Comparison of ENCODE assay signal across 8 cellular contexts in the genomic region with DNA sequence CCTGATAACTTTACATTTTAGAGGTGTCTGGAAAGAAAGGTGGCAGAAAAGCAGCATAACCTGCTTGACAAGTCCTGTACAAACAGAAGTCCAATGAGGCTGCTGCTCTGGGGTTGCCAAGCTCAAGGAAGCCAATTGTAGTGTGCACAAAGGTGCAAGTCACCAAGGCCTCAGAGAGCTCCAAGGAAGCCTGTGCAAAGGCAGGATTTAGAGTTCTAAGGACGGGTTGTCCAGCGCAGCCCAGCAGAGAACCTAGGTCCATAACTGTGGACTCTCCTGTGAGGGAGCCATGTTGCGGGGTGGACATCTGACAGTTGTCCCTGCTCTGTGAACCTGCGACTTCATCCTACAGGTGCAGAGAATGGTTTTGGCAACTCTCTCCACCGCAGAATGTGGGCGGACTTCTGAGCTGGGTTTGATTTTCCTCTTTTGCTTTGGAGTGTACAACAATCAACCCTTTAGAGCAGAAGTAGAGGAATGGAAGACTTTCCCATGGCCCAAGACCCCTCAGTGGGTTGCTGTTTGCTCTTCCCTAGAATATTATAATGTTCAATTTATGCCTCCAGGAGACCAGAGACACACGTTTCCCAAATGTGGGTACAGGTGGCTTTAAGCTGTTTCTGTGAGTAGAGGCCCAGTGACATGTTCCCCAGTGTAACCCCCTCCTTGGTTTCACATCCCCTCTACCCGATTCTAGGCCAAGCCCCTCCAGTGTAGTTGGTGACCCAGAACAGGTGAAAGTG.
DNase-seq lines count a peak whose midpoint lies in the region; ATAC-seq lines count a peak whose summit lies in the region.

No MANE protein-coding gene starts in this region.

- H3K36me3 ChIP-seq in SJSA1 (no peaks in the 10 kb centered on the region), mucosa of rectum (ENCODE audit: control insufficient read depth in 2 of 2, insufficient read depth in 2 of 2, low read length in 2 of 2) (no peaks in the 10 kb centered on the region)

- H3K27me3 ChIP-seq in SJSA1 (replicated peaks) (no peaks in the 10 kb centered on the region), mucosa of rectum (ENCODE audit: control insufficient read depth in 2 of 2, insufficient read depth in 2 of 2, low read length in 2 of 2) (no peaks in the 10 kb centered on the region)

- H3K27ac ChIP-seq in SJSA1 (peak overlapping the region; percentile 62), mucosa of rectum (ENCODE audit: low read depth in 2 of 2, low read length in 2 of 2) (peak overlapping the region; percentile 86 to 90)

- peak; percentile 39 for ATAC-seq in HG02588 (IDR thresholded peaks at IDR 0.05; ENCODE audit: unreplicated experiment)

- peak overlapping the region; percentile 36 to 38 for H3K9ac ChIP-seq in mucosa of rectum (ENCODE audit: low read depth in 1 of 2, low read length in 2 of 2)

- DNase-seq in SJSA1 (ENCODE audit: low read depth in 1 of 2, low spot score in 2 of 2) (no peak), NCI-H187 (lab: John Stamatoyannopoulos, UW) (no peak), SKM-1 (lab: John Stamatoyannopoulos, UW; ENCODE audit: unreplicated experiment) (no peak), T1000 (lab: John Stamatoyannopoulos, UW) (no peak), DMS114 treated with DMSO at 0.1 percent for 48 hours (lab: John Stamatoyannopoulos, UW; ENCODE audit: unreplicated experiment) (no peak)

- H3K4me3 ChIP-seq in GM08714 (ENCODE audit: low read length) (peak overlapping the region; percentile 14; the same call in 1 of the 2 replicates), SJSA1 (no peak overlapping the region), mucosa of rectum (ENCODE audit: low read length in 2 of 2) (peak overlapping the region; percentile 24 to 27)

- no peaks in the 10 kb centered on the region for H3K9me3 ChIP-seq in SJSA1 (replicated peaks)
- H3K9me3 ChIP-seq in mucosa of rectum (ENCODE audit: control insufficient read depth in 2 of 2, low read length in 2 of 2), result no peaks in the 10 kb centered on the region

- H3K4me1 ChIP-seq in SJSA1 (replicated peaks) (peaks cover 34% of the 10 kb centered on the region), mucosa of rectum (ENCODE audit: control insufficient read depth in 2 of 2, insufficient read depth in 2 of 2, low read length in 2 of 2) (peaks cover 46 to 47% of the 10 kb centered on the region in 2 donors)
